In the genomic region with DNA sequence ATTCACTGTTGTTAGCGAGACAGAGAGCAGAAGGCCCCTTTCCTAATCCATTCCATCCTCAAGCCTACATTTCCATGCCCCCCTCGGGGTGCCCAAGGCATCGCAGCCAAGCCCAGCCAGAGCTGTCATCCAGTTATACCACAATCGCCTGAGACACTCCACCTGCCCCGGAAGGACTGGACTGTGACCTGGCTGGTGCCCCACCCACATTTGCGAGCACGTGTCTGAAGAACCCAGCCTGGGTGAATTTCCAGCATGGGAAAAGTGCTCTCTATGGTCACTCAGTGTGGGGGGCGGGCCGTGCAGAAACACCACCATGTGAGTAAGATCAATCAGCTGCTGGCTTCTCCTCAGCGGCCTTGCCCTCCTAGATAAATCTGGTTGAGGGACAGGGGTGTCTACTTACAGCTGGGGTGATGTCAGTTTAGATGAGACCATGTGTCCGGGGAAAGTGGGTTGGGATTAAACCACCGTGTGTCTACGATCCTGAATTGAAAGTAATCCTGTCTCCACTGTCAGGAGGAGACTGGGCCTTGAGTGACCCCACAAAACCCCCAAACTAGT, we compare ENCODE assay signal across 38 cellular contexts. TPM values are rescaled to one million over a fixed set of nuclear protein-coding genes. Genes with fewer than 3 reads are reported as not detected.
DNase-seq lines count a peak whose midpoint lies in the region; ATAC-seq and TF ChIP-seq lines count a peak whose summit lies in the region.
"Had no signal": no experiment of that assay in that cellular context is flagged by ENCODE, and none has a peak within 500 bp of the region (broad histone marks: within the 10 kb centered on the region; RNA-seq: fewer than 3 reads in every experiment).

No MANE protein-coding gene starts in this region.

- DNase-seq in cardiac septum (ENCODE audit: low spot score) = peak; percentile 9
- no peak for DNase-seq in right cardiac atrium
- peak; percentile 35 for DNase-seq in left lobe of liver (ENCODE audit: low spot score)
- no peak for DNase-seq in smooth muscle cell (lab: John Stamatoyannopoulos, UW; ENCODE audit: unreplicated experiment)
- DNase-seq in activated CD4-positive, alpha-beta T cell treated with anti-CD3 and anti-CD28 coated beads for 1 hour = no peak
- no peak for DNase-seq in NCI-H226
- DNase-seq in stimulated activated naive CD8-positive, alpha-beta T cell treated with anti-CD3 and anti-CD28 coated beads, Interleukin-15, Interleukin-2, amounts not matched to agents 100 U/mL and 50 U/mL, for 24 hours = no peak
- DNase-seq: activated CD4-positive, alpha-beta T cell treated with anti-CD3 and anti-CD28 coated beads for 4 hours; activated CD8-positive, alpha-beta T cell treated with anti-CD3 and anti-CD28 coated beads, Interleukin-2, amount 10 ng/mL, durations not matched to agents 7 days and 5 days; activated T-cell treated with anti-CD3 and anti-CD28 coated beads for 4 hours; Calu3; CD4-positive, CD25-positive, alpha-beta regulatory T cell; DMS79 treated with DMSO at 0.1 percent for 48 hours; effector CD8-positive, alpha-beta T cell; erythroblast; foreskin keratinocyte; GDM1; heart left ventricle; Karpas-422; MV-4-11; NCI-H1436 treated with DMSO at 0.1 percent for 48 hours; SHP77; spleen; stimulated activated CD8-positive, alpha-beta memory T cell treated with anti-CD3 and anti-CD28 coated beads, Interleukin-4, amount 100 ng/mL, for 48 hours; stomach; thyroid gland had no signal

- TF ChIP-seq CTCF in smooth muscle cell (IDR thresholded peaks at IDR 0.05; ENCODE audit: borderline replicate concordance, insufficient read depth, poor library complexity, severe bottlenecking) = no peak

- no peak overlapping the region for H3K9ac ChIP-seq in smooth muscle cell (ENCODE audit: low read depth)

- H3F3A ChIP-seq in smooth muscle cell (ENCODE audit: low read depth) = no peaks in the 10 kb centered on the region

- WGBS in right cardiac atrium = 80% methylated on average over 13 of the region's 13 CpGs
- 83% methylated on average over 13 of the region's 13 CpGs for WGBS in smooth muscle cell (ENCODE audit: low lambda C conversion rate)

- H3K4me3 ChIP-seq in right cardiac atrium (ENCODE audit: low read length) = no peak overlapping the region
- no peak overlapping the region for H3K4me3 ChIP-seq in smooth muscle cell
- H3K4me3 ChIP-seq: HAP-1, heart left ventricle, lung, spleen, stomach, thyroid gland had no signal

- no peak overlapping the region for H2AFZ ChIP-seq in smooth muscle cell (ENCODE audit: low read depth)

- H3K27me3 ChIP-seq in right cardiac atrium (ENCODE audit: control insufficient read depth, insufficient read depth) (no peaks in the 10 kb centered on the region), smooth muscle cell (ENCODE audit: low read depth) (no peaks in the 10 kb centered on the region)
- H3K27me3 ChIP-seq: foreskin keratinocyte, heart left ventricle, spleen, stomach, thyroid gland had no signal

- no peak for ATAC-seq in right cardiac atrium
- ATAC-seq in left lobe of liver = no peak
- no peak for ATAC-seq in SK-N-SH treated with all-trans-retinoic acid at 6 μM for 48 hours
- ATAC-seq in stimulated activated naive CD8-positive, alpha-beta T cell treated with anti-CD3 and anti-CD28 coated beads, Interleukin-15, Interleukin-2, amounts not matched to agents 100 U/mL and 50 U/mL, for 24 hours = no peak
- ATAC-seq: activated CD8-positive, alpha-beta T cell treated with anti-CD3 and anti-CD28 coated beads, Interleukin-2, amount 10 ng/mL, durations not matched to agents 7 days and 5 days; foreskin keratinocyte; heart left ventricle; HepG2; Panc1 had no signal

- H3K4me2 ChIP-seq in smooth muscle cell = no peak overlapping the region

- peaks cover 39% of the 10 kb centered on the region for H3K36me3 ChIP-seq in smooth muscle cell (ENCODE audit: low read depth)

- H3K79me2 ChIP-seq in smooth muscle cell (ENCODE audit: low read depth) = no peaks in the 10 kb centered on the region

- H3K4me1 ChIP-seq in right cardiac atrium (ENCODE audit: control insufficient read depth, insufficient read depth, low read length) = no peaks in the 10 kb centered on the region
- H3K4me1 ChIP-seq in smooth muscle cell (ENCODE audit: low read depth) = no peaks in the 10 kb centered on the region
- H3K4me1 ChIP-seq: HAP-1, spleen had no signal

- H4K20me1 ChIP-seq in smooth muscle cell (ENCODE audit: low read depth) = no peaks in the 10 kb centered on the region

- H3K9me3 ChIP-seq in right cardiac atrium (ENCODE audit: control insufficient read depth, low read length) (peaks cover 2% of the 10 kb centered on the region), smooth muscle cell (replicated peaks; ENCODE audit: low read depth) (peaks cover 14% of the 10 kb centered on the region)
- H3K9me3 ChIP-seq: HAP-1, thyroid gland had no signal

- H3K27ac ChIP-seq in right cardiac atrium (ENCODE audit: low read length) (no peak overlapping the region), smooth muscle cell (ENCODE audit: low read depth) (peak overlapping the region; percentile 56)
- H3K27ac ChIP-seq: foreskin keratinocyte, heart left ventricle, spleen, thyroid gland had no signal

- intact Hi-C loops in cardiac septum (cut with DNase I) (no loop called here), right cardiac atrium (cut with DNase I) (no loop called here)

TF ChIP-seq in SK-N-SH treated with all-trans-retinoic acid at 6 μM for 48 hours, 23 proteins besides CTCF, POLR2A, EP300 and RAD21 (continues in another document):
- TF ChIP-seq BACH2 (CRISPR knock-in tag; IDR thresholded peaks at IDR 0.05; ENCODE audit: borderline replicate concordance) (no peak), ESRRG (CRISPR knock-in tag; IDR thresholded peaks at IDR 0.05) (no peak), ARNTL (CRISPR knock-in tag; IDR thresholded peaks at IDR 0.05; ENCODE audit: borderline replicate concordance, low read depth) (no peak), CSDC2 (CRISPR knock-in tag; IDR thresholded peaks at IDR 0.05) (no peak), GLIS3 (CRISPR knock-in tag; IDR thresholded peaks at IDR 0.05) (no peak), TSHZ2 (CRISPR knock-in tag; IDR thresholded peaks at IDR 0.05) (no peak), ZNF565 (CRISPR knock-in tag; conservative IDR thresholded peaks at IDR 0.05; ENCODE audit: low read depth) (no peak), CREB5 (CRISPR knock-in tag; IDR thresholded peaks at IDR 0.05; ENCODE audit: low read depth) (no peak), ZNF8 (CRISPR knock-in tag; IDR thresholded peaks at IDR 0.05) (no peak)
- TF ChIP-seq, protein P1, sequence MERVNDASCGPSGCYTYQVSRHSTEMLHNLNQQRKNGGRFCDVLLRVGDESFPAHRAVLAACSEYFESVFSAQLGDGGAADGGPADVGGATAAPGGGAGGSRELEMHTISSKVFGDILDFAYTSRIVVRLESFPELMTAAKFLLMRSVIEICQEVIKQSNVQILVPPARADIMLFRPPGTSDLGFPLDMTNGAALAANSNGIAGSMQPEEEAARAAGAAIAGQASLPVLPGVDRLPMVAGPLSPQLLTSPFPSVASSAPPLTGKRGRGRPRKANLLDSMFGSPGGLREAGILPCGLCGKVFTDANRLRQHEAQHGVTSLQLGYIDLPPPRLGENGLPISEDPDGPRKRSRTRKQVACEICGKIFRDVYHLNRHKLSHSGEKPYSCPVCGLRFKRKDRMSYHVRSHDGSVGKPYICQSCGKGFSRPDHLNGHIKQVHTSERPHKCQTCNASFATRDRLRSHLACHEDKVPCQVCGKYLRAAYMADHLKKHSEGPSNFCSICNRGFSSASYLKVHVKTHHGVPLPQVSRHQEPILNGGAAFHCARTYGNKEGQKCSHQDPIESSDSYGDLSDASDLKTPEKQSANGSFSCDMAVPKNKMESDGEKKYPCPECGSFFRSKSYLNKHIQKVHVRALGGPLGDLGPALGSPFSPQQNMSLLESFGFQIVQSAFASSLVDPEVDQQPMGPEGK (CRISPR knock-in tag; IDR thresholded peaks at IDR 0.05; ENCODE audit: borderline replicate concordance) = no peak

RNA-seq across cellular contexts. Expression of gene URB1, which starts 44.8 kb away (rescaled TPM):
- total RNA-seq in cardiac septum = 10.5 TPM
- 10 to 100 TPM in 2 of 4 donors, 1 to 10 TPM in 2; 8.3 to 13.8 (median 9.9) TPM for total RNA-seq in right cardiac atrium
- 3.3 TPM for polyA plus RNA-seq in right cardiac atrium
- total RNA-seq in left lobe of liver = 9.2 TPM
- total RNA-seq in smooth muscle cell = 5.8 and 6.2 TPM in 2 replicates
- polyA plus RNA-seq in smooth muscle cell = 2.8 and 3.0 TPM in 2 replicates

RNA-seq across cellular contexts. Expression of gene MRAP, which starts 49.3 kb away (rescaled TPM):
- not detected for total RNA-seq in cardiac septum
- total RNA-seq in right cardiac atrium = 1 to 10 TPM in 1 of 4 donors, under 1 TPM in 1, not detected in 2; 0.32 to 3.2 TPM
- 4.7 TPM for polyA plus RNA-seq in right cardiac atrium
- 3.4 TPM for total RNA-seq in left lobe of liver
- not detected in 2 replicates for total RNA-seq in smooth muscle cell
- polyA plus RNA-seq in smooth muscle cell = 0.77 TPM in 1 of 2 replicates, not detected in the other
- total RNA-seq: activated CD8-positive, alpha-beta T cell treated with anti-CD3 and anti-CD28 coated beads, Interleukin-2, amount 10 ng/mL, durations not matched to agents 7 days and 5 days; activated T-helper 2 cell treated with anti-CD3 and anti-CD28 coated beads, Interferon-gamma antibody, Interleukin-2, Interleukin-4, amounts not matched to agents 10 μg/mL and 5 μg/mL and 100 μg/mL, durations not matched to agents 14 hours and 24 hours and 36 hours; bronchial epithelial cell; Calu3; CD4-positive, CD25-positive, alpha-beta regulatory T cell; foreskin keratinocyte; kidney epithelial cell; osteocyte; renal cortical epithelial cell; spleen; T-helper 2 cell treated with Interferon-gamma antibody and Interleukin-4, amounts not matched to agents 100 ng/mL and 5 ng/mL, for 36 hours; thyroid gland had no signal
- polyA plus RNA-seq: CD4-positive, CD25-positive, alpha-beta regulatory T cell; foreskin keratinocyte; neural cell had no signal

Comparison
In these comparisons a context has a peak if more than half of its experiments do, and no peak if none do; other contexts are left out.
1. DNase-seq: peak in cardiac septum (single experiment) and left lobe of liver (single experiment); none in right cardiac atrium (0 of 3), smooth muscle cell (single experiment), activated CD4-positive, alpha-beta T cell treated with anti-CD3 and anti-CD28 coated beads for 1 hour (single experiment), NCI-H226 (single experiment) and stimulated activated naive CD8-positive, alpha-beta T cell treated with anti-CD3 and anti-CD28 coated beads, Interleukin-15, Interleukin-2, amounts not matched to agents 100 U/mL and 50 U/mL, for 24 hours (single experiment).